In genomic region chr2:90207454-90208058, GRCh38 we compare ENCODE assay signal across 9 cellular contexts.
DNase-seq lines count a peak whose midpoint lies in the region; ATAC-seq and TF ChIP-seq lines count a peak whose summit lies in the region.
"Had no signal": no experiment of that assay in that cellular context is flagged by ENCODE, and none has a peak within 500 bp of the region (broad histone marks: within the 10 kb centered on the region; RNA-seq: fewer than 3 reads in every experiment).

No MANE protein-coding gene starts in this region.

- POLR2A ChIA-PET in PC-3 (lab: Charles Lee; ENCODE audit: unreplicated experiment): no interaction called here

- no peak overlapping the region for H3K27ac Mint-ChIP-seq in T-helper 2 cell treated with Interferon-gamma antibody and Interleukin-4, amounts not matched to agents 5 μg/mL and 100 μg/mL, for 36 hours

- no peaks in the 10 kb centered on the region for H3K36me3 Mint-ChIP-seq in T-helper 2 cell treated with Interferon-gamma antibody and Interleukin-4, amounts not matched to agents 5 μg/mL and 100 μg/mL, for 36 hours (ENCODE audit: low read depth)

- no peaks in the 10 kb centered on the region for H3K36me3 ChIP-seq in PC-3 (ENCODE audit: low read depth, low read length)

- BruUV-seq in PC-3 (replicated peaks; lab: Mats Ljungman, UMichigan): no TSS peak

- no peaks in the 10 kb centered on the region for H3K4me1 Mint-ChIP-seq in T-helper 2 cell treated with Interferon-gamma antibody and Interleukin-4, amounts not matched to agents 5 μg/mL and 100 μg/mL, for 36 hours (ENCODE audit: low read depth)
- H3K4me1 Mint-ChIP-seq: neural crest cell had no signal

- no peak overlapping the region for H2AFZ ChIP-seq in PC-3 (ENCODE audit: low read length)

- H3K4me1 ChIP-seq in PC-3 (ENCODE audit: insufficient read depth, low read length): no peaks in the 10 kb centered on the region

- H3F3A ChIP-seq in PC-3 (ENCODE audit: low read length, unreplicated experiment): no peaks in the 10 kb centered on the region

- no peaks in the 10 kb centered on the region for H3K9me3 ChIP-seq in PC-3 (ENCODE audit: low read length)

- no peak overlapping the region for H3K4me3 Mint-ChIP-seq in T-helper 2 cell treated with Interferon-gamma antibody and Interleukin-4, amounts not matched to agents 5 μg/mL and 100 μg/mL, for 36 hours
- H3K4me3 Mint-ChIP-seq: neural crest cell had no signal

- H3K27me3 ChIP-seq in PC-3 (ENCODE audit: low read length): no peaks in the 10 kb centered on the region

- no peak overlapping the region for H3K4me2 ChIP-seq in PC-3 (ENCODE audit: low read length)

- intact Hi-C loops in PC-3 (cut with micrococcal nuclease): no loop called here

- no peaks in the 10 kb centered on the region for H4K20me1 ChIP-seq in PC-3 (ENCODE audit: low read length)

- CTCF ChIA-PET in PC-3 (lab: Charles Lee): no interaction called here

- H3K27me3 Mint-ChIP-seq in T-helper 2 cell treated with Interferon-gamma antibody and Interleukin-4, amounts not matched to agents 5 μg/mL and 100 μg/mL, for 36 hours (ENCODE audit: low read depth): no peaks in the 10 kb centered on the region

- DNase-seq in Daoy (ENCODE audit: low read depth): peak; percentile 31
- DNase-seq in PC-3: peak; percentile 33
- peak; percentile 6 for DNase-seq in kidney glomerular epithelial cell (lab: John Stamatoyannopoulos, UW)
- DNase-seq in T-helper 2 cell treated with Interferon-gamma antibody and Interleukin-4, amounts not matched to agents 5 μg/mL and 100 μg/mL, for 36 hours (ENCODE audit: low spot score): no peak
- no peak for DNase-seq in stimulated activated naive CD4-positive, alpha-beta T cell treated with Interleukin-2 at 50 U/mL for 16 hours (lab: John Stamatoyannopoulos, UW)
- DNase-seq in NCI-H1436 (lab: John Stamatoyannopoulos, UW): no peak

- ATAC-seq in GM21360 (IDR thresholded peaks at IDR 0.05; ENCODE audit: unreplicated experiment) (peak; percentile 59), PC-3 (peak; percentile 61), HG03571 (IDR thresholded peaks at IDR 0.05; ENCODE audit: unreplicated experiment) (no peak)

- H3K79me2 ChIP-seq in PC-3 (ENCODE audit: low read length): no peaks in the 10 kb centered on the region

- no peak overlapping the region for H3K9ac ChIP-seq in PC-3 (ENCODE audit: low read length)

- no peak overlapping the region for H3K27ac ChIP-seq in PC-3 (ENCODE audit: low read length)

- peak; percentile 59 for TF ChIP-seq CTCF in PC-3 (conservative IDR thresholded peaks at IDR 0.05; ENCODE audit: low read depth, low read length)

- H3K9me2 ChIP-seq in PC-3 (replicated peaks; ENCODE audit: low read length): no peaks in the 10 kb centered on the region

- no peaks in the 10 kb centered on the region for H3K9me3 Mint-ChIP-seq in T-helper 2 cell treated with Interferon-gamma antibody and Interleukin-4, amounts not matched to agents 5 μg/mL and 100 μg/mL, for 36 hours

- no peak overlapping the region for H3K4me3 ChIP-seq in PC-3 (ENCODE audit: low read length)

Comparison
In these comparisons a context has a peak if more than half of its experiments do, and no peak if none do; other contexts are left out.
1. DNase-seq: peak in Daoy (single experiment), PC-3 (single experiment) and kidney glomerular epithelial cell (single experiment); none in T-helper 2 cell treated with Interferon-gamma antibody and Interleukin-4, amounts not matched to agents 5 μg/mL and 100 μg/mL, for 36 hours (single experiment), stimulated activated naive CD4-positive, alpha-beta T cell treated with Interleukin-2 at 50 U/mL for 16 hours (single experiment) and NCI-H1436 (single experiment).